In genomic region chr20:37534401-37535157, GRCh38 we compare ENCODE assay signal across 8 cellular contexts. TPM values are rescaled to one million over a fixed set of nuclear protein-coding genes. Genes with fewer than 3 reads are reported as not detected.
DNase-seq lines count a peak whose midpoint lies in the region; ATAC-seq, FAIRE-seq and TF ChIP-seq lines count a peak whose summit lies in the region.

No MANE protein-coding gene starts in this region.

- H3F3A ChIP-seq in SU-DHL-6 (ENCODE audit: insufficient read depth), result no peaks in the 10 kb centered on the region

- no peak overlapping the region for H3K9ac ChIP-seq in SU-DHL-6 (ENCODE audit: low read length)

- no peak overlapping the region for H3K27ac ChIP-seq in SU-DHL-6 (ENCODE audit: low read depth, low read length)

- H3K9me2 ChIP-seq in SU-DHL-6 (replicated peaks; ENCODE audit: insufficient read depth, low read length), result no peaks in the 10 kb centered on the region

- no peak overlapping the region for H2AFZ ChIP-seq in SU-DHL-6 (ENCODE audit: low read depth, low read length, severe bottlenecking)

- no peak for FAIRE-seq in bronchial epithelial cell (lab: Jason Lieb, UNC)

- no peaks in the 10 kb centered on the region for H3K79me2 ChIP-seq in SU-DHL-6 (ENCODE audit: insufficient read depth, low read length)

- no peak overlapping the region for H3K4me3 ChIP-seq in SU-DHL-6 (ENCODE audit: insufficient read depth, low read length, poor library complexity, severe bottlenecking)
- H3K4me3 ChIP-seq in bronchial epithelial cell (ENCODE audit: low read depth, low read length), result no peak overlapping the region

- no peaks in the 10 kb centered on the region for H3K27me3 ChIP-seq in SU-DHL-6 (ENCODE audit: low read length)
- H3K27me3 ChIP-seq in bronchial epithelial cell (ENCODE audit: control insufficient read depth, insufficient read depth, low read length), result no peaks in the 10 kb centered on the region

- DNase-seq in AG08395 (ENCODE audit: low spot score) (peak; percentile 67), NCI-H187 treated with DMSO at 0.1 percent for 48 hours (lab: John Stamatoyannopoulos, UW) (peak; percentile 32), bronchial epithelial cell (ENCODE audit: low read depth) (peak; percentile 78), islet precursor cell (peak; percentile 73)
- peak; percentile 45 to 54 for DNase-seq in stimulated activated CD4-positive, alpha-beta T cell treated with anti-CD3 and anti-CD28 coated beads, Interleukin-2, amount 100 ng/mL, for 48 hours

- H3K4me2 ChIP-seq in SU-DHL-6 (ENCODE audit: low read depth, low read length, poor library complexity, severe bottlenecking), result no peak overlapping the region

- no peaks in the 10 kb centered on the region for H3K9me3 ChIP-seq in SU-DHL-6 (ENCODE audit: insufficient read depth, low read length)

- peak; percentile 75 for TF ChIP-seq CTCF in SU-DHL-6 (IDR thresholded peaks at IDR 0.05; ENCODE audit: insufficient read depth, low read length, poor library complexity, severe bottlenecking)
- peak; percentile 77 for TF ChIP-seq CTCF in bronchial epithelial cell (IDR thresholded peaks at IDR 0.05; ENCODE audit: insufficient read depth, low read length, severe bottlenecking)

- ATAC-seq in GM18499 (IDR thresholded peaks at IDR 0.05; ENCODE audit: insufficient read depth, unreplicated experiment) (peak; percentile 73), HG03025 (IDR thresholded peaks at IDR 0.05; ENCODE audit: low FRiP score, unreplicated experiment) (peak; percentile 55)

- no peaks in the 10 kb centered on the region for H3K36me3 ChIP-seq in SU-DHL-6 (ENCODE audit: low read length)
- no peaks in the 10 kb centered on the region for H3K36me3 ChIP-seq in bronchial epithelial cell (ENCODE audit: control insufficient read depth, insufficient read depth, low read length)

- H4K20me1 ChIP-seq in SU-DHL-6 (ENCODE audit: low read depth, low read length), result no peaks in the 10 kb centered on the region

RNA-seq across cellular contexts. Expression of gene BLCAP, which starts 6.9 kb away (rescaled TPM):
- total RNA-seq in bronchial epithelial cell, result 51.1 and 75.3 TPM in 2 replicates

RNA-seq across cellular contexts. Expression of gene NNAT, which starts 13.5 kb away (rescaled TPM):
- total RNA-seq in bronchial epithelial cell, result not detected in 2 replicates
